ENCODE assay signal across 8 cellular contexts in the genomic region with DNA sequence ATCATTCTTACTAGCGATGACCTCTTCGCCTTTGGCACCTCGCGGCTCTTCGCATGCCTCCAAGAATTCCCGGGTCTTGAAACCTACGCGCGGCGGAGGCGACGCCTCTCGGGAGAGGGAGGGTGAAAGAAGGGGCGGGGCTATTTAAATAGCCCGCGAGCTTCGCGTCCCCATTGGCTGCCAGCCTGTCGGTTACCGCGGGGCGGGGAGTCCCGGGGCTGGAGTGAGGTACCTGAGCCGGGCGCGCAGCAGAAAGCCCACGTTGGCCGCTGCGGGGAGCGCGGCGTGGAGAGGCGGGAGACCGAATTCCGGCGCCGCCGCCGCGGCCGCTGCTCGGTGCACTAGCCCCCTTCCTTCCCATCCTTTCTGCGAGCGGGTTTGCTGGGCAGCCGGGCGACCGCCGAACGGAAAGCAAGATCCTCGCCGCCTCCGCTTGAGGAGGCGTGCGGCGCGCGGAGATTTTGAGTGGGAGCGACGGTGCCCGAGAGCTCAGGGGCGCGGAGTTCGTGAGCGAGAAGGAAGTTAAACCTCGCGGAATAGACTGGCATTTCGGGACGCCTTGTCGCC. TPM values are rescaled to one million over a fixed set of nuclear protein-coding genes. Genes with fewer than 3 reads are reported as not detected.
DNase-seq lines count a peak whose midpoint lies in the region; ATAC-seq, FAIRE-seq and TF ChIP-seq lines count a peak whose summit lies in the region.

A gene (plus strand): TSS at position 251 of the 567 bp plus-strand sequence. CDS start 857 bp downstream, outside the sequence.

- peaks cover 73% of the 10 kb centered on the region for H3K27me3 ChIP-seq in NT2/D1 (ENCODE audit: insufficient read depth, insufficient read length)
- peaks cover 70% of the 10 kb centered on the region for H3K27me3 ChIP-seq in foreskin keratinocyte

- H3K4me3 Mint-ChIP-seq in activated T-helper 1 cell treated with anti-CD3 and anti-CD28 coated beads, Interleukin-12 subunit alpha, Interleukin-12 subunit beta, Interleukin-2, Interleukin-4 antibody, amounts not matched to agents 30 ng/mL and 10 ng/mL and 1 ng/mL, durations not matched to agents 14 hours and 24 hours and 36 hours: peak within 1 kb of the TSS; percentile 80
- peak within 1 kb of the TSS; percentile 89 to 91 (median 90) for H3K4me3 Mint-ChIP-seq in nephron

- peaks cover 17% of the 10 kb centered on the region for H3K4me1 Mint-ChIP-seq in activated T-helper 1 cell treated with anti-CD3 and anti-CD28 coated beads, Interleukin-12 subunit alpha, Interleukin-12 subunit beta, Interleukin-2, Interleukin-4 antibody, amounts not matched to agents 30 ng/mL and 10 ng/mL and 1 ng/mL, durations not matched to agents 14 hours and 24 hours and 36 hours (ENCODE audit: low read depth)
- peaks cover 22% of the 10 kb centered on the region for H3K4me1 Mint-ChIP-seq in nephron

- intact Hi-C loops in activated T-helper 1 cell treated with anti-CD3 and anti-CD28 coated beads, Interleukin-12 subunit alpha, Interleukin-12 subunit beta, Interleukin-2, Interleukin-4 antibody, amounts not matched to agents 30 ng/mL and 10 ng/mL and 1 ng/mL, durations not matched to agents 14 hours and 24 hours and 36 hours (cut with micrococcal nuclease): loop anchor here (1.0 to 10.0 kb wide), 7 partner anchors 27 to 1719 kb away; a partner anchor contains a TSS

- peaks cover 68% of the 10 kb centered on the region for H3K27me3 Mint-ChIP-seq in activated T-helper 1 cell treated with anti-CD3 and anti-CD28 coated beads, Interleukin-12 subunit alpha, Interleukin-12 subunit beta, Interleukin-2, Interleukin-4 antibody, amounts not matched to agents 30 ng/mL and 10 ng/mL and 1 ng/mL, durations not matched to agents 14 hours and 24 hours and 36 hours (ENCODE audit: insufficient read depth)
- peaks cover 90% of the 10 kb centered on the region for H3K27me3 Mint-ChIP-seq in nephron (ENCODE audit: low read depth)

- no peak within 1 kb of the TSS for H3K27ac Mint-ChIP-seq in activated T-helper 1 cell treated with anti-CD3 and anti-CD28 coated beads, Interleukin-12 subunit alpha, Interleukin-12 subunit beta, Interleukin-2, Interleukin-4 antibody, amounts not matched to agents 30 ng/mL and 10 ng/mL and 1 ng/mL, durations not matched to agents 14 hours and 24 hours and 36 hours
- H3K27ac Mint-ChIP-seq in nephron: no peak within 1 kb of the TSS

- ATAC-seq in GM21423 (IDR thresholded peaks at IDR 0.05; ENCODE audit: unreplicated experiment) (peak; percentile 78), foreskin keratinocyte (peak; percentile 88)

- peak within 1 kb of the TSS; percentile 47 for H3K4me3 ChIP-seq in NT2/D1 (ENCODE audit: insufficient read length, low read depth)

- H3K4me1 ChIP-seq in NT2/D1 (ENCODE audit: insufficient read depth, insufficient read length) (no peaks in the 10 kb centered on the region), foreskin keratinocyte (no peaks in the 10 kb centered on the region)

- H3K9me3 ChIP-seq in NT2/D1 (ENCODE audit: insufficient read depth, low read length): no peaks in the 10 kb centered on the region

- FAIRE-seq in D721Med (lab: Jason Lieb, UNC): no peak

- TF ChIP-seq CTCF in D721Med (IDR thresholded peaks at IDR 0.05; ENCODE audit: insufficient read depth, missing control alignments): no peak
- peak; percentile 6 for TF ChIP-seq CTCF in foreskin keratinocyte (conservative IDR thresholded peaks at IDR 0.05)
- TF ChIP-seq CTCF in nephron (IDR thresholded peaks at IDR 0.05; ENCODE audit: unreplicated experiment in 3 of 3): no peak

- peaks cover 2% of the 10 kb centered on the region for H3K36me3 Mint-ChIP-seq in activated T-helper 1 cell treated with anti-CD3 and anti-CD28 coated beads, Interleukin-12 subunit alpha, Interleukin-12 subunit beta, Interleukin-2, Interleukin-4 antibody, amounts not matched to agents 30 ng/mL and 10 ng/mL and 1 ng/mL, durations not matched to agents 14 hours and 24 hours and 36 hours (ENCODE audit: low read depth)
- H3K36me3 Mint-ChIP-seq in nephron (ENCODE audit: low read depth): no peaks in the 10 kb centered on the region

- DNase-seq in D721Med (ENCODE audit: insufficient read length, low spot score): peak; percentile 72
- peak; percentile 83 for DNase-seq in HT1080 (ENCODE audit: low read depth)
- peak; percentile 76 for DNase-seq in NT2/D1 (ENCODE audit: low read depth, low spot score)
- peak; percentile 71 for DNase-seq in activated T-helper 1 cell treated with anti-CD3 and anti-CD28 coated beads, Interleukin-12 subunit alpha, Interleukin-12 subunit beta, Interleukin-2, Interleukin-4 antibody, amounts not matched to agents 30 ng/mL and 10 ng/mL and 1 ng/mL, durations not matched to agents 14 hours and 24 hours and 36 hours (ENCODE audit: low spot score)
- DNase-seq in foreskin keratinocyte: peak; percentile 49 to 75
- peak; percentile 83 for DNase-seq in superior temporal gyrus (ENCODE audit: extremely low spot score)

- peak within 1 kb of the TSS; percentile 74 for H3K9ac ChIP-seq in NT2/D1 (ENCODE audit: insufficient read length, low read depth)

- H3K27ac ChIP-seq in foreskin keratinocyte: no peak within 1 kb of the TSS

- no peaks in the 10 kb centered on the region for H3K9me3 Mint-ChIP-seq in activated T-helper 1 cell treated with anti-CD3 and anti-CD28 coated beads, Interleukin-12 subunit alpha, Interleukin-12 subunit beta, Interleukin-2, Interleukin-4 antibody, amounts not matched to agents 30 ng/mL and 10 ng/mL and 1 ng/mL, durations not matched to agents 14 hours and 24 hours and 36 hours
- no peaks in the 10 kb centered on the region for H3K9me3 Mint-ChIP-seq in nephron

- no peaks in the 10 kb centered on the region for H3K36me3 ChIP-seq in NT2/D1 (ENCODE audit: insufficient read depth, insufficient read length, low read length)

RNA-seq across cellular contexts. Expression of the gene that starts here (rescaled TPM):
- total RNA-seq in HT1080 (2014; rRNA removed; shearing (Covaris generic)): 3.2 and 4.0 TPM in 2 replicates
- polyA plus RNA-seq in HT1080 (2015; cell fraction: cytosol; rRNA removed): 11.3 and 13.7 TPM in 2 replicates
- 12.3 and 14.0 TPM in 2 replicates for polyA plus RNA-seq in HT1080 (2015; cell fraction: nucleus; rRNA removed)
- 0.86 and 1.1 TPM in 2 replicates for total RNA-seq in activated T-helper 1 cell treated with anti-CD3 and anti-CD28 coated beads, Interleukin-12 subunit alpha, Interleukin-12 subunit beta, Interleukin-2, Interleukin-4 antibody, amounts not matched to agents 30 ng/mL and 10 ng/mL and 1 ng/mL, durations not matched to agents 14 hours and 24 hours and 36 hours
- 0.18 and 2.3 TPM in 2 replicates for total RNA-seq in foreskin keratinocyte
- polyA plus RNA-seq in foreskin keratinocyte: 0.07 and 1.0 TPM in 2 replicates
